In the genomic region with DNA sequence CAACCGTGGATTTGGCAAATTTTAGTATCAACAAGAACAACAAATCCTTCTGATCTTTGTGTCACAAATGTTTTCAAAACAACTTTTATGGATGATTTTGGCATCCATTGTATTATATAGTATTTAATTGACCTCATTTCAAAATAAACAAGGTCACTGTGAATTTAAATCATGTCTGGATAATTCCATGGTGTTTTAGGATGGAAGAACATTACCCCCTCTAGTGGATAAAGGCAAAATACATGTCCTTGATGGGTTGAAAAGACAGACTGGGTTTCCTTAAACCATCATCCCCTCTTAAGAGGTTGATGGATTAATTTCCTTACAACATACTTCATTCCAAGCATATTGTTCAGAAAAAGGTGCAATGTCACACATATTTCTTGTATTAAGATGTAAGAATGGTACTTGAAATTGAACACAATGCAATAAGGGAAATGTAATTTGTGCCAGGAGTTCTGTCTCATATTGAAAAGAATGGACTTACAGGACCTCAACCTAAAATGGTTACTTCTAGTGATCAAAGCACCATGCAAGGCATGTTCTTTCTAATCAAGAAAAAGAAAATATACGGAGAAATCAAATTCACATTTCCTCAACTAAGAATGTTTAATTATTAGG, we compare ENCODE assay signal across 8 cellular contexts.
DNase-seq lines count a peak whose midpoint lies in the region; ATAC-seq and TF ChIP-seq lines count a peak whose summit lies in the region.

No MANE protein-coding gene starts in this region.

- no peaks in the 10 kb centered on the region for H3K79me1 ChIP-seq in IMR-90 (ENCODE audit: low read depth in 1 of 2, low read length in 2 of 2)

- no peak overlapping the region for H3K18ac ChIP-seq in IMR-90 (ENCODE audit: low read depth, low read length)

- H3K4ac ChIP-seq in IMR-90 (ENCODE audit: low read depth, low read length), result no peak overlapping the region

- H4K20me1 ChIP-seq in IMR-90 (ENCODE audit: insufficient read depth, low read length), result no peaks in the 10 kb centered on the region

- H3K4me2 ChIP-seq in IMR-90 (ENCODE audit: low read depth, low read length), result no peak overlapping the region

- H2AK9ac ChIP-seq in IMR-90 (replicated peaks; ENCODE audit: low read depth, low read length, poor library complexity), result no peak overlapping the region

- peak overlapping the region in 1 of 2 experiments; percentile 34; a peak in 1 of 4 replicates for H4K8ac ChIP-seq in IMR-90 (ENCODE audit: low read depth in 2 of 2, low read length in 2 of 2)

- H4K91ac ChIP-seq in IMR-90 (ENCODE audit: insufficient read depth, low read depth, low read length), result no peak overlapping the region

- peak; percentile 76 for ATAC-seq in IMR-90 (ENCODE audit: low read depth)
- no peak for ATAC-seq in stimulated activated effector memory CD8-positive, alpha-beta T cell treated with anti-CD3 and anti-CD28 coated beads, Interleukin-12 subunit alpha, Interleukin-12 subunit beta, amount 100 ng/mL, for 72 hours
- ATAC-seq in GM21367 (IDR thresholded peaks at IDR 0.05; ENCODE audit: unreplicated experiment), result no peak

- H2AK5ac ChIP-seq in IMR-90 (ENCODE audit: low read depth, low read length), result no peak overlapping the region

- no peaks in the 10 kb centered on the region for H3K9me3 ChIP-seq in IMR-90 (ENCODE audit: control insufficient read depth, insufficient read depth, low read length)

- no peak for TF ChIP-seq POLR2A in IMR-90 (IDR thresholded peaks at IDR 0.05; ENCODE audit: low read depth, low read length)

- no peak overlapping the region for H2BK5ac ChIP-seq in IMR-90 (ENCODE audit: low read depth, low read length, poor library complexity, severe bottlenecking)

- no peaks in the 10 kb centered on the region; the same call in 1 of the 2 replicates for H3K4me1 ChIP-seq in IMR-90 (ENCODE audit: control insufficient read depth, insufficient read depth, low read length)

- H3K36me3 ChIP-seq in IMR-90 (ENCODE audit: control insufficient read depth, insufficient read depth, low read length), result no peaks in the 10 kb centered on the region

- H4K5ac ChIP-seq in IMR-90 (ENCODE audit: low read depth, low read length), result no peak overlapping the region

- peak; percentile 75 for TF ChIP-seq RAD21 in IMR-90 (IDR thresholded peaks at IDR 0.05; ENCODE audit: low read length)

- no peak overlapping the region for H3K27ac ChIP-seq in IMR-90 (ENCODE audit: insufficient read depth, low read length)

- in situ Hi-C loops in IMR-90 (cut with MboI; ENCODE audit: low sequenced_read_pairs), result no loop called here

- H3K14ac ChIP-seq in IMR-90 (replicated peaks; ENCODE audit: low read depth, low read length), result no peak overlapping the region

- H3K4me1 Mint-ChIP-seq in CD14-positive monocyte, result peaks cover 5% of the 10 kb centered on the region
- peaks cover 6% of the 10 kb centered on the region for H3K4me1 Mint-ChIP-seq in stimulated activated effector memory CD8-positive, alpha-beta T cell treated with anti-CD3 and anti-CD28 coated beads, Interleukin-12 subunit alpha, Interleukin-12 subunit beta, amount 100 ng/mL, for 72 hours

- TF ChIP-seq CTCF in CD14-positive monocyte (IDR thresholded peaks at IDR 0.05) (peak; percentile 68), IMR-90 (conservative IDR thresholded peaks at IDR 0.05; ENCODE audit: low read depth, low read length) (peak; percentile 70)

- intact Hi-C loops in CD14-positive monocyte (cut with micrococcal nuclease) (no loop called here), IMR-90 (cut with micrococcal nuclease) (loop anchor here (2.0 to 10.0 kb wide), 5 partner anchors 34 to 1392 kb away; no protein-coding TSS in a partner anchor)

- no peak overlapping the region for H3K56ac ChIP-seq in IMR-90 (ENCODE audit: extremely low read depth, insufficient read depth, low read length)

- no peak overlapping the region for H3K23ac ChIP-seq in IMR-90 (ENCODE audit: low read depth, low read length)

- H3K27me3 ChIP-seq in IMR-90 (ENCODE audit: control insufficient read depth, insufficient read depth, low read length), result no peaks in the 10 kb centered on the region

- no peak overlapping the region for H3K9ac ChIP-seq in IMR-90 (ENCODE audit: low read depth, low read length)

- H3K9me1 ChIP-seq in IMR-90 (ENCODE audit: insufficient read depth, low read length), result no peaks in the 10 kb centered on the region; the same call in 1 of the 2 replicates

- H2BK120ac ChIP-seq in IMR-90 (ENCODE audit: low read depth, low read length), result no peak overlapping the region; the same call in 1 of the 2 replicates

- H3K27me3 Mint-ChIP-seq in CD14-positive monocyte (ENCODE audit: low read depth in 3 of 3), result peaks cover 0 to 4% (median 0%) of the 10 kb centered on the region in 3 donors

- no peaks in the 10 kb centered on the region for H3K36me3 Mint-ChIP-seq in CD14-positive monocyte
- H3K36me3 Mint-ChIP-seq in stimulated activated effector memory CD8-positive, alpha-beta T cell treated with anti-CD3 and anti-CD28 coated beads, Interleukin-12 subunit alpha, Interleukin-12 subunit beta, amount 100 ng/mL, for 72 hours, result peaks cover 6% of the 10 kb centered on the region

- no TSS peak for BruUV-seq in IMR-90 (replicated peaks; lab: Mats Ljungman, UMichigan)

- H2BK15ac ChIP-seq in IMR-90 (ENCODE audit: low read depth, low read length), result no peak overlapping the region

- CTCF ChIA-PET in IMR-90 (lab: Yijun Ruan, JAX), result no interaction called here

- POLR2A ChIA-PET in IMR-90 (lab: Charles Lee; ENCODE audit: unreplicated experiment), result no interaction called here

- no peak overlapping the region for H3K4me3 ChIP-seq in IMR-90 (ENCODE audit: insufficient read depth, low read depth, low read length)

- dilution Hi-C loops in IMR-90 (cut with HindIII; ENCODE audit: low sequenced_read_pairs, unreplicated experiment), result no loop called here

- H2BK20ac ChIP-seq in IMR-90 (ENCODE audit: low read depth, low read length), result no peak overlapping the region

- H3K9me3 Mint-ChIP-seq in CD14-positive monocyte, result no peaks in the 10 kb centered on the region
- no peaks in the 10 kb centered on the region for H3K9me3 Mint-ChIP-seq in stimulated activated effector memory CD8-positive, alpha-beta T cell treated with anti-CD3 and anti-CD28 coated beads, Interleukin-12 subunit alpha, Interleukin-12 subunit beta, amount 100 ng/mL, for 72 hours

- no peak overlapping the region for H2AFZ ChIP-seq in IMR-90 (replicated peaks; ENCODE audit: low read length, poor library complexity)

- H3K4me3 Mint-ChIP-seq in CD14-positive monocyte, result no peak overlapping the region
- H3K4me3 Mint-ChIP-seq in stimulated activated effector memory CD8-positive, alpha-beta T cell treated with anti-CD3 and anti-CD28 coated beads, Interleukin-12 subunit alpha, Interleukin-12 subunit beta, amount 100 ng/mL, for 72 hours, result no peak overlapping the region

- no peak overlapping the region for H3K27ac Mint-ChIP-seq in CD14-positive monocyte
- H3K27ac Mint-ChIP-seq in stimulated activated effector memory CD8-positive, alpha-beta T cell treated with anti-CD3 and anti-CD28 coated beads, Interleukin-12 subunit alpha, Interleukin-12 subunit beta, amount 100 ng/mL, for 72 hours, result no peak overlapping the region

- DNase-seq in CD14-positive monocyte (ENCODE audit: low spot score) (no peak), IMR-90 (peak; percentile 58), OCI-M1 (lab: John Stamatoyannopoulos, UW) (peak; percentile 54), fibroblast of gingiva (ENCODE audit: low read depth) (peak; percentile 39), retina (peak; percentile 26)
- DNase-seq in stimulated activated effector memory CD8-positive, alpha-beta T cell treated with anti-CD3 and anti-CD28 coated beads, Interleukin-12 subunit alpha, Interleukin-12 subunit beta, amount 100 ng/mL, for 72 hours (ENCODE audit: low spot score in 2 of 2), result no peak
- DNase-seq in activated CD4-positive, alpha-beta T cell treated with anti-CD3 and anti-CD28 coated beads for 4 hours, result no peak

- WGBS in IMR-90 (ENCODE audit: extremely low coverage in 2 of 2, insufficient read length in 1 of 2), 2 experiments, result no CpG with 5 or more reads among the region's 2 CpGs

TF ChIP-seq in IMR-90, 13 proteins besides CTCF, POLR2A, EP300 and RAD21:
- TF ChIP-seq SMC3 (IDR thresholded peaks at IDR 0.05; ENCODE audit: low read depth, low read length), result peak; percentile 68
- no peak for TF ChIP-seq BHLHE40 (IDR thresholded peaks at IDR 0.05; ENCODE audit: low read depth, low read length)
- no peak for TF ChIP-seq NFE2L2 (IDR thresholded peaks at IDR 0.05; ENCODE audit: low read depth, low read length)
- TF ChIP-seq RFX5 (IDR thresholded peaks at IDR 0.05; ENCODE audit: low read depth, low read length), result no peak
- TF ChIP-seq, protein P1, sequence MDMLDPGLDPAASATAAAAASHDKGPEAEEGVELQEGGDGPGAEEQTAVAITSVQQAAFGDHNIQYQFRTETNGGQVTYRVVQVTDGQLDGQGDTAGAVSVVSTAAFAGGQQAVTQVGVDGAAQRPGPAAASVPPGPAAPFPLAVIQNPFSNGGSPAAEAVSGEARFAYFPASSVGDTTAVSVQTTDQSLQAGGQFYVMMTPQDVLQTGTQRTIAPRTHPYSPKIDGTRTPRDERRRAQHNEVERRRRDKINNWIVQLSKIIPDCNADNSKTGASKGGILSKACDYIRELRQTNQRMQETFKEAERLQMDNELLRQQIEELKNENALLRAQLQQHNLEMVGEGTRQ (IDR thresholded peaks at IDR 0.05; ENCODE audit: low read depth, low read length), result no peak

Comparison
In these comparisons a context has a peak if more than half of its experiments do, and no peak if none do; other contexts are left out.
1. DNase-seq: peak in IMR-90 (single experiment), OCI-M1 (single experiment), fibroblast of gingiva (single experiment) and retina (single experiment); none in CD14-positive monocyte (single experiment), stimulated activated effector memory CD8-positive, alpha-beta T cell treated with anti-CD3 and anti-CD28 coated beads, Interleukin-12 subunit alpha, Interleukin-12 subunit beta, amount 100 ng/mL, for 72 hours (0 of 2) and activated CD4-positive, alpha-beta T cell treated with anti-CD3 and anti-CD28 coated beads for 4 hours (0 of 2).